ENCODE assay signal across 14 cellular contexts in genomic region chr1:2283371-2283990, GRCh38.
"Had no signal": no experiment of that assay in that cellular context is flagged by ENCODE, and none has a peak within 500 bp of the region (broad histone marks: within the 10 kb centered on the region; RNA-seq: fewer than 3 reads in every experiment).

No MANE protein-coding gene starts in this region.

- H3K9me3 Mint-ChIP-seq: activated naive CD8-positive, alpha-beta T cell treated with anti-CD3 and anti-CD28 coated beads for 36 hours; activated T-helper 2 cell treated with anti-CD3 and anti-CD28 coated beads, Interferon-gamma antibody, Interleukin-2, Interleukin-4, amounts not matched to agents 10 μg/mL and 5 μg/mL and 100 μg/mL, durations not matched to agents 14 hours and 24 hours and 36 hours; mesothelial cell of epicardium; naive thymus-derived CD8-positive, alpha-beta T cell had no signal

- H3K27ac Mint-ChIP-seq: activated naive CD8-positive, alpha-beta T cell treated with anti-CD3 and anti-CD28 coated beads for 36 hours; activated T-helper 2 cell treated with anti-CD3 and anti-CD28 coated beads, Interferon-gamma antibody, Interleukin-2, Interleukin-4, amounts not matched to agents 10 μg/mL and 5 μg/mL and 100 μg/mL, durations not matched to agents 14 hours and 24 hours and 36 hours had no signal

- H3K4me3 ChIP-seq: heart left ventricle, left lung, spleen, suprapubic skin had no signal

- H3K4me3 Mint-ChIP-seq: activated naive CD8-positive, alpha-beta T cell treated with anti-CD3 and anti-CD28 coated beads for 36 hours; mesothelial cell of epicardium had no signal

- H3K27me3 Mint-ChIP-seq: activated naive CD8-positive, alpha-beta T cell treated with anti-CD3 and anti-CD28 coated beads for 36 hours; naive thymus-derived CD8-positive, alpha-beta T cell; progenitor cell of endocrine pancreas had no signal

- H3K27me3 ChIP-seq: heart left ventricle, left lung, spleen, suprapubic skin had no signal

- H3K36me3 ChIP-seq: suprapubic skin had no signal

- H3K27ac ChIP-seq: left lung, suprapubic skin had no signal

- DNase-seq: activated naive CD8-positive, alpha-beta T cell treated with anti-CD3 and anti-CD28 coated beads for 36 hours; aorta; naive thymus-derived CD8-positive, alpha-beta T cell; occipital lobe; spleen; stimulated activated CD4-positive, alpha-beta T cell treated with anti-CD3 and anti-CD28 coated beads, Interleukin-1b, Interleukin-23, amount 100 ng/mL, for 48 hours; stimulated activated naive CD4-positive, alpha-beta T cell; T-helper 2 cell had no signal

- ATAC-seq: left lung; naive thymus-derived CD8-positive, alpha-beta T cell had no signal

- H3K9me3 ChIP-seq: heart left ventricle, left lung, spleen, suprapubic skin had no signal
